Comparison of ENCODE assay signal across 8 cellular contexts in the genomic region with DNA sequence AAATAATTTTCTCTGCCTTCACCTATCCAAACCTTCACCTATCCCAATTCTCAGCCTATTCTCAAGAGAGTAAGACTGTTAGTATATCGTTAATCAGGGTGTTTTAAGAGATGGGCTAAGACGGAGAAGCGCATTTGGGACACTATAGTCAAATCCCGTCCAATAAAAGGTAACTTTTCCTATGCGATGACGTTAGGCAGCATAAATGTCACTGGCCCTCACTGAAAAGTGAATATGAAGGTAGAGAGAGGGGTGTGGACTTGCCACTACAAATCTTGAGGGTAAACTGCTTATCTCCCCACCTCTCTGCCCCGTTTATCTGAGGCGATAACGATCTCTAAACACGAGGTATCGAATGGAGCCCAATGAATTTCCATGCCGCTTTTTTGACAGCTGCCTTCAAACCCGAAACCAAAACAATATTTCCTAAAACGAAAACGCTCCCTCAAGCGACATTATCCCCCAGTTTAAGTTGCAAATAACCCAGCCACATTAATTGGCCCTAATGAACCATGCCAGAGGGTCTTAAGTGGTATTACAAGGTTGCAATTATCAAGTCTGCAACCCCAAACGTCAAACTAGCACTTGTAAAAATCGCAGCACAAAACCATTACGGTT. TPM values are rescaled to one million over a fixed set of nuclear protein-coding genes. Genes with fewer than 3 reads are reported as not detected.
A peak's percentile ranks its signal among the peaks of the same experiment; 100 is the strongest.
DNase-seq lines count a peak whose midpoint lies in the region; FAIRE-seq and TF ChIP-seq lines count a peak whose summit lies in the region.

No MANE protein-coding gene starts in this region.

- peak overlapping the region; percentile 85 for H3K4me3 ChIP-seq in effector memory CD4-positive, alpha-beta T cell (ENCODE audit: insufficient read depth, low read depth, low read length, poor library complexity, severe bottlenecking)

- peak overlapping the region; percentile 87 to 97 (median 96) for H3K4me3 Mint-ChIP-seq in nephron

- no peaks in the 10 kb centered on the region for H3K27me3 ChIP-seq in effector memory CD4-positive, alpha-beta T cell (replicated peaks; ENCODE audit: control insufficient read depth, insufficient read depth, low read length, poor library complexity, severe bottlenecking)

- DNase-seq in GM19239 (ENCODE audit: insufficient read length, low spot score) (no peak), RPMI8226 (peak; percentile 52), NCI-H1048 (lab: John Stamatoyannopoulos, UW) (no peak), A172 (ENCODE audit: low spot score) (no peak), cortex of kidney (lab: John Stamatoyannopoulos, UW) (no peak), ACHN (no peak)
- peak; percentile 7 to 32 (median 9) for DNase-seq in effector memory CD4-positive, alpha-beta T cell

- peaks cover 21% of the 10 kb centered on the region for H3K4me1 ChIP-seq in effector memory CD4-positive, alpha-beta T cell (ENCODE audit: control insufficient read depth, insufficient read depth, low read length, poor library complexity, severe bottlenecking)

- peak overlapping the region; percentile 92 for H3K27ac ChIP-seq in effector memory CD4-positive, alpha-beta T cell (ENCODE audit: insufficient read depth, low read length, poor library complexity, severe bottlenecking)

- H3K27me3 Mint-ChIP-seq in nephron (ENCODE audit: low read depth): peaks cover 16% of the 10 kb centered on the region

- H3K36me3 Mint-ChIP-seq in nephron (ENCODE audit: low read depth): peaks cover 26% of the 10 kb centered on the region

- peaks cover 4% of the 10 kb centered on the region for H3K9me3 Mint-ChIP-seq in nephron

- in situ Hi-C loops in ACHN (cut with HindIII; ENCODE audit: low pct_ligation_motif_present, low pct_unique_long_range_greater_than_20kb, low sequenced_read_pairs): no loop called here

- peak; percentile 91 for FAIRE-seq in GM19239 (lab: Jason Lieb, UNC)

- H3K9me3 ChIP-seq in effector memory CD4-positive, alpha-beta T cell (ENCODE audit: control insufficient read depth, low read length): no peaks in the 10 kb centered on the region

- H3K36me3 ChIP-seq in effector memory CD4-positive, alpha-beta T cell (ENCODE audit: control insufficient read depth, insufficient read depth, low read length): peaks cover 9% of the 10 kb centered on the region

- peak overlapping the region; percentile 58 to 93 (median 84) for H3K27ac Mint-ChIP-seq in nephron

- peaks cover 45% of the 10 kb centered on the region for H3K4me1 Mint-ChIP-seq in nephron

- TF ChIP-seq CTCF in nephron (IDR thresholded peaks at IDR 0.05; ENCODE audit: unreplicated experiment in 3 of 3): no peak

RNA-seq across cellular contexts. Expression of gene NR3C1, which starts 1.5 kb away (rescaled TPM):
- 35.3 and 42.1 TPM in 2 replicates for total RNA-seq in A172 (2014; rRNA removed; shearing (Covaris generic))

Comparison
In these comparisons a context has a peak if more than half of its experiments do, and no peak if none do; other contexts are left out.
1. DNase-seq: peak in RPMI8226 (single experiment) and effector memory CD4-positive, alpha-beta T cell (3 of 3); none in GM19239 (single experiment), NCI-H1048 (single experiment), A172 (single experiment), cortex of kidney (single experiment) and ACHN (single experiment).